1 cellular context compared by ENCODE assay signal in the genomic region with DNA sequence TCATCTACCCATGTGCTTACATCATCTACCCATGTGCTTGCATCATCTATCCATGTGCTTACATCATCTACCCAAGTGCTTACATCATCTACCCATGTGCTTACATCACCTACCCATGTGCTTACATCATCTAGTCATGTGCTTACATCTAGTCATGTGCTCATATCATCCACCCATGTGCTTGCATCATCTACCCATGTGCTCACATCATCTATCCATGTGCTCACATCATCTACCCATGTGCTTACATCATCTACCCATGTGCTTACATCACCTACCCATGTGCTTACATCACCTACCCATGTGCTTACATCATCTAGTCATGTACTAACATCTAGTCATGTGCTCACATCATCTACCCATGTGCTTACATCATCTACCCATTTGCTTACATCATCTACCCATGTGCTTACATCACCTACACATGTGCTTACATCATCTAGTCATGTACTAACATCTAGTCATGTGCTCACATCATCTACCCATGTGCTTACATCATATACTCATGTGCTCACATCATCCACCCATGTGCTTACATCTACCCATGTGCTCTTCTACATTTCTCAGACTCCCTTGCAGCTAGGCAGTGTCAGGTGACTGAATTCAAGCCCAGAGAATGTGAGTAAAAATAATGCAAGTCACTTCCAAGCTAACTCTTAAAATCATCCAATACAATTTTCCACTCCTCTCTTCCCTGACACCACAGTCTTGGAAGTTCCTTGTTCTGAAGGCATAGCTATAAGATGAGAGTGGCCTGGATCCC.
TF ChIP-seq lines count a peak whose summit lies in the region.

No MANE protein-coding gene starts in this region.

TF ChIP-seq in HepG2, 621 proteins besides CTCF, POLR2A, EP300 and RAD21 (continued from another document):
- TF ChIP-seq, protein P1, sequence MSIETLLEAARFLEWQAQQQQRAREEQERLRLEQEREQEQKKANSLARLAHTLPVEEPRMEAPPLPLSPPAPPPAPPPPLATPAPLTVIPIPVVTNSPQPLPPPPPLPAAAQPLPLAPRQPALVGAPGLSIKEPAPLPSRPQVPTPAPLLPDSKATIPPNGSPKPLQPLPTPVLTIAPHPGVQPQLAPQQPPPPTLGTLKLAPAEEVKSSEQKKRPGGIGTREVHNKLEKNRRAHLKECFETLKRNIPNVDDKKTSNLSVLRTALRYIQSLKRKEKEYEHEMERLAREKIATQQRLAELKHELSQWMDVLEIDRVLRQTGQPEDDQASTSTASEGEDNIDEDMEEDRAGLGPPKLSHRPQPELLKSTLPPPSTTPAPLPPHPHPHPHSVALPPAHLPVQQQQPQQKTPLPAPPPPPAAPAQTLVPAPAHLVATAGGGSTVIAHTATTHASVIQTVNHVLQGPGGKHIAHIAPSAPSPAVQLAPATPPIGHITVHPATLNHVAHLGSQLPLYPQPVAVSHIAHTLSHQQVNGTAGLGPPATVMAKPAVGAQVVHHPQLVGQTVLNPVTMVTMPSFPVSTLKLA (IDR thresholded peaks at IDR 0.05) = peak; percentile 100
- TF ChIP-seq NFE2L2 (IDR thresholded peaks at IDR 0.05; ENCODE audit: low read length) (0 out of 2 replicates have a peak, but pooled peaks have one; percentile 11), ATF7 (IDR thresholded peaks at IDR 0.05) (peak; percentile 77), ATF7 (CRISPR knock-in tag; IDR thresholded peaks at IDR 0.05) (no peak), ZBTB21 (CRISPR knock-in tag; IDR thresholded peaks at IDR 0.05) (peak; percentile 20; the same call in 1 of the 2 replicates)
